ENCODE assay signal across 1 cellular context in the genomic region with DNA sequence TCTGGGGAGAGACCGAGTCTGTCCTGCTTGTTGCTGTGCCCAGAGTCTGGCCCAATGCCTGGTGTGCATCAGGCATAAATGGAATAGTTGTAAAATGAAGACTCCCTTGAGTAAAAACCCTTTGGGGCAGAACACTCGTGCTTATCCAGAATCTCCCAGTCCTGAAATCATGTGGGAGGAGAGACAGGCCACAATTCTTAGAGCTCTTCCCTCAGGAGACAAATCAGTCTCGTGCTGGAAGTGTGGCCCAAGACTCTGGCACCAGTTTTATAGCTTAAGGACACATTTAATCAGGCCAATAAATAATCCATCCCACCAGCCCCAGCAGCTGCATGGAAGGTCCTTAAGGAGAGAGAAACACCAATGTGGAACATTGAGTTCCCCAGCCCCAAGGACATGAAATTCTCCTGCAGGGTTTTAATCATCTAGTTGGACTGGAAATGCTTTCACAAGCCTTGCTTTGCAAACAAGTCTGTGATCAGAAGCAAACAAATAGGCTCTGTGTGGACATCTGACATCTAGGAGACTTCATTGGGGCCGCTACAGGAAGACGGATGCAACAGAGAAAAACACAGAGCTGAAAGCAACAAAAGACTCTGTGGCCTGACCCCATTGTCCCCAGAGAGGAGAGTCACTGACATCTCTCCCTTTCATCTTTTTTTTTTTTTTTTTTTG.
TF ChIP-seq lines count a peak whose summit lies in the region.

No MANE protein-coding gene starts in this region.

TF ChIP-seq in HepG2, 621 proteins besides CTCF, POLR2A, EP300 and RAD21 (continued from another document):
- TF ChIP-seq, protein P1, sequence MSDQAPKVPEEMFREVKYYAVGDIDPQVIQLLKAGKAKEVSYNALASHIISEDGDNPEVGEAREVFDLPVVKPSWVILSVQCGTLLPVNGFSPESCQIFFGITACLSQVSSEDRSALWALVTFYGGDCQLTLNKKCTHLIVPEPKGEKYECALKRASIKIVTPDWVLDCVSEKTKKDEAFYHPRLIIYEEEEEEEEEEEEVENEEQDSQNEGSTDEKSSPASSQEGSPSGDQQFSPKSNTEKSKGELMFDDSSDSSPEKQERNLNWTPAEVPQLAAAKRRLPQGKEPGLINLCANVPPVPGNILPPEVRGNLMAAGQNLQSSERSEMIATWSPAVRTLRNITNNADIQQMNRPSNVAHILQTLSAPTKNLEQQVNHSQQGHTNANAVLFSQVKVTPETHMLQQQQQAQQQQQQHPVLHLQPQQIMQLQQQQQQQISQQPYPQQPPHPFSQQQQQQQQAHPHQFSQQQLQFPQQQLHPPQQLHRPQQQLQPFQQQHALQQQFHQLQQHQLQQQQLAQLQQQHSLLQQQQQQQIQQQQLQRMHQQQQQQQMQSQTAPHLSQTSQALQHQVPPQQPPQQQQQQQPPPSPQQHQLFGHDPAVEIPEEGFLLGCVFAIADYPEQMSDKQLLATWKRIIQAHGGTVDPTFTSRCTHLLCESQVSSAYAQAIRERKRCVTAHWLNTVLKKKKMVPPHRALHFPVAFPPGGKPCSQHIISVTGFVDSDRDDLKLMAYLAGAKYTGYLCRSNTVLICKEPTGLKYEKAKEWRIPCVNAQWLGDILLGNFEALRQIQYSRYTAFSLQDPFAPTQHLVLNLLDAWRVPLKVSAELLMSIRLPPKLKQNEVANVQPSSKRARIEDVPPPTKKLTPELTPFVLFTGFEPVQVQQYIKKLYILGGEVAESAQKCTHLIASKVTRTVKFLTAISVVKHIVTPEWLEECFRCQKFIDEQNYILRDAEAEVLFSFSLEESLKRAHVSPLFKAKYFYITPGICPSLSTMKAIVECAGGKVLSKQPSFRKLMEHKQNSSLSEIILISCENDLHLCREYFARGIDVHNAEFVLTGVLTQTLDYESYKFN (CRISPR knock-in tag; conservative IDR thresholded peaks at IDR 0.05): peak; percentile 33; the same call in 1 of the 2 replicates
- 0 out of 2 replicates have a peak, but pooled peaks have one; percentile 22 for TF ChIP-seq HHEX (CRISPR knock-in tag; IDR thresholded peaks at IDR 0.05)
- no peak for TF ChIP-seq ZNF777 (CRISPR knock-in tag; IDR thresholded peaks at IDR 0.05)
- TF ChIP-seq SIX4 (CRISPR knock-in tag; IDR thresholded peaks at IDR 0.05): no peak
- TF ChIP-seq ZNF362 (CRISPR knock-in tag; IDR thresholded peaks at IDR 0.05; ENCODE audit: borderline replicate concordance): peak; percentile 36; the same call in 1 of the 2 replicates
- TF ChIP-seq SP2 (CRISPR knock-in tag; IDR thresholded peaks at IDR 0.05): no peak
- no peak for TF ChIP-seq NR2F6 (IDR thresholded peaks at IDR 0.05)
- TF ChIP-seq NR2F6 (CRISPR knock-in tag; IDR thresholded peaks at IDR 0.05): peak; percentile 44; the same call in 1 of the 2 replicates
- TF ChIP-seq ZBTB20 (CRISPR knock-in tag; IDR thresholded peaks at IDR 0.05; ENCODE audit: borderline replicate concordance, low read depth): no peak
- no peak for TF ChIP-seq ZNF232 (CRISPR knock-in tag; IDR thresholded peaks at IDR 0.05; ENCODE audit: borderline replicate concordance)
- TF ChIP-seq, protein P2, sequence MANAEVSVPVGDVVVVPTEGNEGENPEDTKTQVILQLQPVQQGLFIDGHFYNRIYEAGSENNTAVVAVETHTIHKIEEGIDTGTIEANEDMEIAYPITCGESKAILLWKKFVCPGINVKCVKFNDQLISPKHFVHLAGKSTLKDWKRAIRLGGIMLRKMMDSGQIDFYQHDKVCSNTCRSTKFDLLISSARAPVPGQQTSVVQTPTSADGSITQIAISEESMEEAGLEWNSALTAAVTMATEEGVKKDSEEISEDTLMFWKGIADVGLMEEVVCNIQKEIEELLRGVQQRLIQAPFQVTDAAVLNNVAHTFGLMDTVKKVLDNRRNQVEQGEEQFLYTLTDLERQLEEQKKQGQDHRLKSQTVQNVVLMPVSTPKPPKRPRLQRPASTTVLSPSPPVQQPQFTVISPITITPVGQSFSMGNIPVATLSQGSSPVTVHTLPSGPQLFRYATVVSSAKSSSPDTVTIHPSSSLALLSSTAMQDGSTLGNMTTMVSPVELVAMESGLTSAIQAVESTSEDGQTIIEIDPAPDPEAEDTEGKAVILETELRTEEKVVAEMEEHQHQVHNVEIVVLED (CRISPR knock-in tag; IDR thresholded peaks at IDR 0.05; ENCODE audit: borderline replicate concordance): no peak
- TF ChIP-seq, protein P3, sequence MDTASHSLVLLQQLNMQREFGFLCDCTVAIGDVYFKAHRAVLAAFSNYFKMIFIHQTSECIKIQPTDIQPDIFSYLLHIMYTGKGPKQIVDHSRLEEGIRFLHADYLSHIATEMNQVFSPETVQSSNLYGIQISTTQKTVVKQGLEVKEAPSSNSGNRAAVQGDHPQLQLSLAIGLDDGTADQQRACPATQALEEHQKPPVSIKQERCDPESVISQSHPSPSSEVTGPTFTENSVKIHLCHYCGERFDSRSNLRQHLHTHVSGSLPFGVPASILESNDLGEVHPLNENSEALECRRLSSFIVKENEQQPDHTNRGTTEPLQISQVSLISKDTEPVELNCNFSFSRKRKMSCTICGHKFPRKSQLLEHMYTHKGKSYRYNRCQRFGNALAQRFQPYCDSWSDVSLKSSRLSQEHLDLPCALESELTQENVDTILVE (CRISPR knock-in tag; IDR thresholded peaks at IDR 0.05): no peak
- TF ChIP-seq FOXA3 (CRISPR knock-in tag; IDR thresholded peaks at IDR 0.05): peak; percentile 66
- no peak for TF ChIP-seq MAFG (CRISPR knock-in tag; IDR thresholded peaks at IDR 0.05)
- no peak for TF ChIP-seq ATAD3A (CRISPR knock-in tag; IDR thresholded peaks at IDR 0.05)
- no peak for TF ChIP-seq PHB2 (IDR thresholded peaks at IDR 0.05; ENCODE audit: partially characterized antibody)
- peak; percentile 91 for TF ChIP-seq SOX13 (IDR thresholded peaks at IDR 0.05)
- TF ChIP-seq SOX13 (CRISPR knock-in tag; conservative IDR thresholded peaks at IDR 0.05 in 1 of 2, IDR thresholded peaks at IDR 0.05 in 1 of 2): peak in 1 of 2 experiments; percentile 87; a peak in 2 of 4 replicates
- peak; percentile 28; the same call in 1 of the 2 replicates for TF ChIP-seq ETV5 (CRISPR knock-in tag; IDR thresholded peaks at IDR 0.05; ENCODE audit: borderline replicate concordance)
- TF ChIP-seq, protein P4, sequence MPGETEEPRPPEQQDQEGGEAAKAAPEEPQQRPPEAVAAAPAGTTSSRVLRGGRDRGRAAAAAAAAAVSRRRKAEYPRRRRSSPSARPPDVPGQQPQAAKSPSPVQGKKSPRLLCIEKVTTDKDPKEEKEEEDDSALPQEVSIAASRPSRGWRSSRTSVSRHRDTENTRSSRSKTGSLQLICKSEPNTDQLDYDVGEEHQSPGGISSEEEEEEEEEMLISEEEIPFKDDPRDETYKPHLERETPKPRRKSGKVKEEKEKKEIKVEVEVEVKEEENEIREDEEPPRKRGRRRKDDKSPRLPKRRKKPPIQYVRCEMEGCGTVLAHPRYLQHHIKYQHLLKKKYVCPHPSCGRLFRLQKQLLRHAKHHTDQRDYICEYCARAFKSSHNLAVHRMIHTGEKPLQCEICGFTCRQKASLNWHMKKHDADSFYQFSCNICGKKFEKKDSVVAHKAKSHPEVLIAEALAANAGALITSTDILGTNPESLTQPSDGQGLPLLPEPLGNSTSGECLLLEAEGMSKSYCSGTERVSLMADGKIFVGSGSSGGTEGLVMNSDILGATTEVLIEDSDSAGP (CRISPR knock-in tag; IDR thresholded peaks at IDR 0.05; ENCODE audit: borderline replicate concordance): no peak
- no peak for TF ChIP-seq ZNF256 (CRISPR knock-in tag; conservative IDR thresholded peaks at IDR 0.05)
- TF ChIP-seq, protein P5, sequence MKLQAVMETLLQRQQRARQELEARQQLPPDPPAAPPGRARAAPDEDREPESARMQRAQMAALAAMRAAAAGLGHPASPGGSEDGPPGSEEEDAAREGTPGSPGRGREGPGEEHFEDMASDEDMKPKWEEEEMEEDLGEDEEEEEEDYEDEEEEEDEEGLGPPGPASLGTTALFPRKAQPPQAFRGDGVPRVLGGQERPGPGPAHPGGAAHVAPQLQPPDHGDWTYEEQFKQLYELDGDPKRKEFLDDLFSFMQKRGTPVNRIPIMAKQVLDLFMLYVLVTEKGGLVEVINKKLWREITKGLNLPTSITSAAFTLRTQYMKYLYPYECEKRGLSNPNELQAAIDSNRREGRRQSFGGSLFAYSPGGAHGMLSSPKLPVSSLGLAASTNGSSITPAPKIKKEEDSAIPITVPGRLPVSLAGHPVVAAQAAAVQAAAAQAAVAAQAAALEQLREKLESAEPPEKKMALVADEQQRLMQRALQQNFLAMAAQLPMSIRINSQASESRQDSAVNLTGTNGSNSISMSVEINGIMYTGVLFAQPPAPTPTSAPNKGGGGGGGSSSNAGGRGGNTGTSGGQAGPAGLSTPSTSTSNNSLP (IDR thresholded peaks at IDR 0.05; ENCODE audit: low read depth, low read length): 0 out of 2 replicates have a peak, but pooled peaks have one; percentile 24
- no peak for TF ChIP-seq ZNF607 (CRISPR knock-in tag; IDR thresholded peaks at IDR 0.05; ENCODE audit: borderline replicate concordance)
TF ChIP-seq in HepG2: peak in this region for 30.
